7 cellular contexts compared by ENCODE assay signal in genomic region chr16:70120398-70120797, GRCh38. TPM values are rescaled to one million over a fixed set of nuclear protein-coding genes. Genes with fewer than 3 reads are reported as not detected.
"Had no signal": no experiment of that assay in that cellular context is flagged by ENCODE, and none has a peak within 500 bp of the region (broad histone marks: within the 10 kb centered on the region; RNA-seq: fewer than 3 reads in every experiment).

No MANE protein-coding gene starts in this region.

RNA-seq across cellular contexts. Expression of gene CLEC18C, which starts 53.2 kb away (rescaled TPM):
- total RNA-seq: osteocyte, pulmonary artery endothelial cell, right atrium auricular region, suprapubic skin, upper lobe of right lung, urinary bladder had no signal
- polyA plus RNA-seq: naive thymus-derived CD8-positive, alpha-beta T cell had no signal
